In the genomic region with DNA sequence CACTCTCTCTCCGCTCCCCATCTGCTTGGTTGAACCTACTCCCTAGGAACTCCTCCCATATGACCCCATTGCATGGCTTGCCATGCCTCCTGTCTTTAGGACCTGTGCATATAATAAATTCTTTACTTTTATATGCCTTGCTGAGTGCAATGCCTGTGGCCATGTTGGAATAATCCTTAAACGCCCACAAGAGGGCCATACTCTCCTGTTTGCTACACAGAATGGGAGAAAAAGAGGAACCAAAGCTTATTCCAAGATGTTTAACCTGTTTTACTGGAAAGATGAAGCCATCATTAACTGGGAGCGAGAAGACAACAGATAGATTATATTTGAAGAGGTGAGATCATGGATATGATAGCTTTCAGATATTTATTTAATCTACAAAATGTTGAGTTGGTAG, we compare ENCODE assay signal across 9 cellular contexts.
DNase-seq lines count a peak whose midpoint lies in the region; ATAC-seq and TF ChIP-seq lines count a peak whose summit lies in the region.
"Had no signal": no experiment of that assay in that cellular context is flagged by ENCODE, and none has a peak within 500 bp of the region (broad histone marks: within the 10 kb centered on the region; RNA-seq: fewer than 3 reads in every experiment).

No MANE protein-coding gene starts in this region.

- intact Hi-C loops in dorsolateral prefrontal cortex (cut with DNase I): loop anchor here in 1 of 2 donors (10.0 kb wide), 1 partner anchor 478 kb away; no protein-coding TSS in a partner anchor

- H3K79me2 ChIP-seq in MM.1S (ENCODE audit: low read length) (no peaks in the 10 kb centered on the region), osteoblast (ENCODE audit: insufficient read depth, low read length) (no peaks in the 10 kb centered on the region)

- H3K27me3 ChIP-seq in MM.1S (replicated peaks; ENCODE audit: insufficient read depth, low read length): no peaks in the 10 kb centered on the region
- no peaks in the 10 kb centered on the region for H3K27me3 ChIP-seq in dorsolateral prefrontal cortex
- H3K27me3 ChIP-seq in osteoblast (ENCODE audit: insufficient read depth, low read length): no peaks in the 10 kb centered on the region

- TF ChIP-seq CTCF in MM.1S (IDR thresholded peaks at IDR 0.05; ENCODE audit: low read length) (peak; percentile 14; the same call in 1 of the 2 replicates), dorsolateral prefrontal cortex (IDR thresholded peaks at IDR 0.05 in 54 of 56, conservative IDR thresholded peaks at IDR 0.05 in 2 of 56; ENCODE audit: low read depth in 1 of 56, partially characterized antibody in 56 of 56) (peak in 35 of 56 donors; percentile 15 to 56 (median 30)), osteoblast (IDR thresholded peaks at IDR 0.05; ENCODE audit: extremely low read depth, low read depth, low read length) (peak; percentile 43)

- H3K4me2 ChIP-seq in MM.1S (ENCODE audit: low read depth, low read length) (no peak overlapping the region), osteoblast (ENCODE audit: insufficient read depth, low read length) (no peak overlapping the region)
- H3K4me2 ChIP-seq: A549 had no signal

- H3K36me3 ChIP-seq in MM.1S (replicated peaks; ENCODE audit: insufficient read depth, low read length) (no peaks in the 10 kb centered on the region), osteoblast (ENCODE audit: insufficient read depth, low read length) (no peaks in the 10 kb centered on the region)

- no peaks in the 10 kb centered on the region for H3F3A ChIP-seq in MM.1S (ENCODE audit: insufficient read depth, low read length)

- DNase-seq in NCI-H2081 (lab: John Stamatoyannopoulos, UW) (peak; percentile 33 to 48), NCI-H2081 treated with DMSO at 0.1 percent for 48 hours (lab: John Stamatoyannopoulos, UW) (no peak), MM.1S (no peak), dorsolateral prefrontal cortex (no peak), osteoblast (ENCODE audit: insufficient read length, low spot score, missing footprints) (no peak), NCI-H2227 treated with DMSO at 0.1 percent for 48 hours (lab: John Stamatoyannopoulos, UW) (no peak), NCI-H146 treated with DMSO at 0.1 percent for 48 hours (lab: John Stamatoyannopoulos, UW; ENCODE audit: unreplicated experiment) (no peak)

- H3K27ac ChIP-seq in MM.1S (ENCODE audit: low read length) (no peak overlapping the region), dorsolateral prefrontal cortex (no peak overlapping the region), osteoblast (ENCODE audit: low read depth, low read length) (no peak overlapping the region)
- H3K27ac ChIP-seq: A549 had no signal

- no peak overlapping the region for H3K4me3 ChIP-seq in MM.1S (ENCODE audit: low read length)
- no peak overlapping the region for H3K4me3 ChIP-seq in dorsolateral prefrontal cortex
- H3K4me3 ChIP-seq in osteoblast (ENCODE audit: insufficient read depth, low read length): no peak overlapping the region
- H3K4me3 ChIP-seq: A549 had no signal

- no peaks in the 10 kb centered on the region for H3K9me3 ChIP-seq in MM.1S (replicated peaks; ENCODE audit: insufficient read depth, low read length)
- no peaks in the 10 kb centered on the region for H3K9me3 ChIP-seq in osteoblast (ENCODE audit: low read depth, low read length)
- H3K9me3 ChIP-seq: A549 had no signal

- no peaks in the 10 kb centered on the region for H3K9me2 ChIP-seq in MM.1S (replicated peaks; ENCODE audit: insufficient read depth, low read length)

- no peaks in the 10 kb centered on the region for H4K20me1 ChIP-seq in MM.1S (ENCODE audit: insufficient read depth, low read length)
- no peaks in the 10 kb centered on the region for H4K20me1 ChIP-seq in osteoblast (ENCODE audit: insufficient read depth, low read length)

- ATAC-seq in HG03432 (IDR thresholded peaks at IDR 0.05; ENCODE audit: unreplicated experiment): no peak
- ATAC-seq: A549 had no signal

- H3K9ac ChIP-seq in MM.1S (ENCODE audit: low read length): no peak overlapping the region

- H3K4me1 ChIP-seq in MM.1S (ENCODE audit: low read length) (peaks cover 12% of the 10 kb centered on the region), osteoblast (ENCODE audit: insufficient read depth, low read length) (no peaks in the 10 kb centered on the region)
- H3K4me1 ChIP-seq: A549 had no signal

- 0 out of 2 replicates have a peak overlapping the region, but pooled peaks have one; percentile 0 for H2AFZ ChIP-seq in MM.1S (ENCODE audit: low read length)
- H2AFZ ChIP-seq in osteoblast (ENCODE audit: low read length): no peak overlapping the region

Comparison
In these comparisons a context has a peak if more than half of its experiments do, and no peak if none do; other contexts are left out.
1. DNase-seq: peak in NCI-H2081 (2 of 2); none in NCI-H2081 treated with DMSO at 0.1 percent for 48 hours (single experiment), MM.1S (single experiment), dorsolateral prefrontal cortex (0 of 10), osteoblast (single experiment), NCI-H2227 treated with DMSO at 0.1 percent for 48 hours (single experiment) and NCI-H146 treated with DMSO at 0.1 percent for 48 hours (single experiment).
2. Peak in every context shown above with its lines, with median percentiles within 50 percentile points of each other: CTCF ChIP-seq.